ENCODE assay signal across 8 cellular contexts in the genomic region with DNA sequence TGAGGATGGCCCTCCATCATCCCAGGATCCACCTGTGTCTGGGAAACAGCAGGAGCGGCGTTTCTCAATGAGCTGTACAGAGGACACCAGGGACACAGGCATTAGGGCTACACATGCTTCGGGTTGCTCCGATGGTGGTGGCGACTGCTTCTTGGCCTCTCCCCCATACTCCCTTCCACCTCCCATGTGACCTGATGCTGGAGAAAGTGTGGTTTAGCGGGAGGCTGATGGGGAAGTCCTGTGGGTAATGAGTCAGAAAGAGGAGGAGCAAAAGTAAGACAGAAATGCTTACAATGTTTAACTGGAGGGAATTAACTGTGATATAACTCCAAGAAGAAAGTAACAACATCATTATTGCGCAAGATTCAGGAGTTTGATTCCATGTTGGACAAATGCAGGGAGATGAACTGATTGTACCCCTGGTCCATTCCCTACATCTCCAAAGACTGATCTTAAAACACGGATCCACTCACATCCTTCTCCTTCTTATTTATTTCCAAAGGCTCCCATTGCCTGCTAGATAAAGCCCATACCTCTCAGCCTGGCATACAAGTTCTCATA.
DNase-seq lines count a peak whose midpoint lies in the region; ATAC-seq and TF ChIP-seq lines count a peak whose summit lies in the region.
"Had no signal": no experiment of that assay in that cellular context is flagged by ENCODE, and none has a peak within 500 bp of the region (broad histone marks: within the 10 kb centered on the region; RNA-seq: fewer than 3 reads in every experiment).

No MANE protein-coding gene starts in this region.

- H3K27ac ChIP-seq in gastrocnemius medialis (no peak overlapping the region), sigmoid colon (no peak overlapping the region)

- peak; percentile 4 to 18 for DNase-seq in activated CD4-positive, alpha-beta T cell treated with anti-CD3 and anti-CD28 coated beads, Interleukin-2, amount 50 U/mL, for 48 hours
- DNase-seq in retinal pigment epithelial cell (ENCODE audit: low read depth) (peak; percentile 76), gastrocnemius medialis (no peak), sigmoid colon (no peak)
- DNase-seq: activated T-cell treated with anti-CD3 and anti-CD28 coated beads, Interleukin-2, amount 50 U/mL, for 4 hours had no signal

- H3K4me3 ChIP-seq in retinal pigment epithelial cell (ENCODE audit: low read length), result no peak overlapping the region
- no peak overlapping the region for H3K4me3 ChIP-seq in gastrocnemius medialis
- H3K4me3 ChIP-seq in sigmoid colon, result no peak overlapping the region

- H3K4me1 ChIP-seq in gastrocnemius medialis (no peaks in the 10 kb centered on the region), sigmoid colon (peaks cover 0 to 24% (median 19%) of the 10 kb centered on the region in 4 donors)

- WGBS in sigmoid colon, 2 donors, result 67 to 75% methylated on average over 8 of the region's 8 CpGs

- ATAC-seq in GM18868 (IDR thresholded peaks at IDR 0.05; ENCODE audit: unreplicated experiment) (peak; percentile 81), HG03064 (IDR thresholded peaks at IDR 0.05; ENCODE audit: low read depth, unreplicated experiment) (peak; percentile 78), gastrocnemius medialis (no peak), HG03095 (IDR thresholded peaks at IDR 0.05; ENCODE audit: unreplicated experiment) (no peak)

- intact Hi-C loops in gastrocnemius medialis (cut with DNase I; ENCODE audit: low total_unique reads), result no loop called here
- intact Hi-C loops in sigmoid colon (cut with DNase I), result no loop called here

- H3K36me3 ChIP-seq in gastrocnemius medialis, result no peaks in the 10 kb centered on the region
- H3K36me3 ChIP-seq in sigmoid colon, result no peaks in the 10 kb centered on the region

- in situ Hi-C loops in gastrocnemius medialis (cut with MboI; ENCODE audit: low sequenced_read_pairs in 4 of 4), result no loop called here

- no peak for TF ChIP-seq CTCF in retinal pigment epithelial cell (conservative IDR thresholded peaks at IDR 0.05; ENCODE audit: low read depth, low read length)
- TF ChIP-seq CTCF in gastrocnemius medialis (IDR thresholded peaks at IDR 0.05 in 4 of 5, conservative IDR thresholded peaks at IDR 0.05 in 1 of 5), result no peak
- no peak for TF ChIP-seq CTCF in sigmoid colon (IDR thresholded peaks at IDR 0.05)

- TF ChIP-seq POLR2A in gastrocnemius medialis (IDR thresholded peaks at IDR 0.05), result no peak
- TF ChIP-seq POLR2A in sigmoid colon (IDR thresholded peaks at IDR 0.05), result no peak

- H3K27me3 ChIP-seq in gastrocnemius medialis (no peaks in the 10 kb centered on the region), sigmoid colon (no peaks in the 10 kb centered on the region)

- no peaks in the 10 kb centered on the region for H3K9me3 ChIP-seq in gastrocnemius medialis
- no peaks in the 10 kb centered on the region for H3K9me3 ChIP-seq in sigmoid colon

- no peak for TF ChIP-seq EP300 in sigmoid colon (IDR thresholded peaks at IDR 0.05)

Comparison
In these comparisons a context has a peak if more than half of its experiments do, and no peak if none do; other contexts are left out.
1. ATAC-seq: peak in GM18868 (single experiment) and HG03064 (single experiment); none in gastrocnemius medialis (0 of 2) and HG03095 (single experiment).
2. DNase-seq: peak in activated CD4-positive, alpha-beta T cell treated with anti-CD3 and anti-CD28 coated beads, Interleukin-2, amount 50 U/mL, for 48 hours (2 of 2) and retinal pigment epithelial cell (single experiment); none in gastrocnemius medialis (0 of 2) and sigmoid colon (single experiment).